9 cellular contexts compared by ENCODE assay signal in the genomic region with DNA sequence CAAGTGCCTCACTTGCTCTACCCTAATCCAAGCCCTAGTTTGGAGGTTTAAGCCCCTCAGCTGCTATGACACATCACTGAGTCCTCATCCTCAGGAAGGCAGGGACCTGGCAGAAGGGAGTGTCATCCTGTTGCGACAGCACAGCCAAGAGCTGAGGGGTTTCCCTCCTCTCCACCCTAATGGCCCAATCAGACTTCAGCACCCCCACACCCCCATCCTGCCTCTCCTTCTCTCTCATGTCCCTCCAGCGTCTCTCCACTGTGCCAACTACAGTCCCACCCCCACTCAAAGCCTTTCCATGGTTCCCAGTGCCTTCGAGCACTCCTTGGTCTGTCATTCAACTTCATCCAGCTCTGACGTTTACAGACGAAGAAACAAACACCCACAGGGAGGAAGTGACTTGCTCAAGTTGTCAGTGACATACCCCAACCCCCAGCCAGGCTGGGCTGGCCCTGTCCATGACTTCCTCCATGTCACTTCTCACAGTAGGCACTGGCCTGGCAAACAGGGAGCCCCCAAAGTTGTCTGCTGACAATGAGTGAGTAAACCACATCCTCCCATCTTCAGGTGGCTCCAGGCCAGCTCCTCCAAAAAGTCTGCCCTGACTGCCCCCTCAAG. TPM values are rescaled to one million over a fixed set of nuclear protein-coding genes. Genes with fewer than 3 reads are reported as not detected.
DNase-seq lines count a peak whose midpoint lies in the region; FAIRE-seq and TF ChIP-seq lines count a peak whose summit lies in the region.
"Had no signal": no experiment of that assay in that cellular context is flagged by ENCODE, and none has a peak within 500 bp of the region (broad histone marks: within the 10 kb centered on the region; RNA-seq: fewer than 3 reads in every experiment).

No MANE protein-coding gene starts in this region.

- no peaks in the 10 kb centered on the region for H3K4me1 ChIP-seq in colonic mucosa
- H3K4me1 ChIP-seq in muscle layer of colon (ENCODE audit: insufficient read depth, low read length), result peaks cover 53% of the 10 kb centered on the region

- H3K4me3 Mint-ChIP-seq in stimulated activated naive CD8-positive, alpha-beta T cell treated with anti-CD3 and anti-CD28 coated beads, Interleukin-15, Interleukin-2, amounts not matched to agents 100 ng/mL and 50 ng/mL, for 24 hours, result peak overlapping the region; percentile 60

- H3K36me3 ChIP-seq in colonic mucosa (no peaks in the 10 kb centered on the region), muscle layer of colon (ENCODE audit: insufficient read depth, low read length) (no peaks in the 10 kb centered on the region)

- no peaks in the 10 kb centered on the region for H3K9me3 ChIP-seq in colonic mucosa
- H3K9me3 ChIP-seq in muscle layer of colon (ENCODE audit: low read length), result no peaks in the 10 kb centered on the region

- intact Hi-C loops in colonic mucosa (cut with DNase I), result no loop called here

- H3K4me3 ChIP-seq in colonic mucosa, result no peak overlapping the region
- no peak overlapping the region for H3K4me3 ChIP-seq in muscle layer of colon (ENCODE audit: low read depth in 1 of 2, low read length in 2 of 2)

- TF ChIP-seq CTCF in colonic mucosa (IDR thresholded peaks at IDR 0.05), result no peak

- H3K27ac ChIP-seq in colonic mucosa (peak overlapping the region; percentile 61), muscle layer of colon (ENCODE audit: low read depth, low read length) (peak overlapping the region; percentile 59)

- no peaks in the 10 kb centered on the region for H3K27me3 Mint-ChIP-seq in stimulated activated naive CD8-positive, alpha-beta T cell treated with anti-CD3 and anti-CD28 coated beads, Interleukin-15, Interleukin-2, amounts not matched to agents 100 ng/mL and 50 ng/mL, for 24 hours

- no peaks in the 10 kb centered on the region for H3K27me3 ChIP-seq in colonic mucosa
- H3K27me3 ChIP-seq in muscle layer of colon (ENCODE audit: control insufficient read depth in 1 of 2, insufficient read depth in 2 of 2, low read length in 2 of 2), result no peaks in the 10 kb centered on the region

- no peak for FAIRE-seq in frontal cortex (lab: Jason Lieb, UNC)
- FAIRE-seq: A204.1 had no signal

- DNase-seq in NCI-H82 (lab: John Stamatoyannopoulos, UW) (peak; percentile 12), NCI-H82 treated with DMSO at 0.1 percent for 48 hours (lab: John Stamatoyannopoulos, UW; ENCODE audit: unreplicated experiment) (no peak), colonic mucosa (no peak), frontal cortex (ENCODE audit: low spot score in 2 of 2) (no peak), NCI-H146 (lab: John Stamatoyannopoulos, UW) (no peak)
- DNase-seq in activated CD4-positive, CD25-positive, alpha-beta regulatory T cell treated with anti-CD3 and anti-CD28 coated beads, Interleukin-2, amount 50 U/mL, for 72 hours, result peak; percentile 53

- H3K9ac ChIP-seq in colonic mucosa (ENCODE audit: low read depth in 2 of 2, low read length in 2 of 2), result peak overlapping the region in 1 of 2 donors; percentile 0
- no peak overlapping the region for H3K9ac ChIP-seq in muscle layer of colon (ENCODE audit: low read length)

- H3K9me3 Mint-ChIP-seq in stimulated activated naive CD8-positive, alpha-beta T cell treated with anti-CD3 and anti-CD28 coated beads, Interleukin-15, Interleukin-2, amounts not matched to agents 100 ng/mL and 50 ng/mL, for 24 hours, result no peaks in the 10 kb centered on the region

- peaks cover 2% of the 10 kb centered on the region for H3K36me3 Mint-ChIP-seq in stimulated activated naive CD8-positive, alpha-beta T cell treated with anti-CD3 and anti-CD28 coated beads, Interleukin-15, Interleukin-2, amounts not matched to agents 100 ng/mL and 50 ng/mL, for 24 hours (ENCODE audit: low read depth)

- H3K4me1 Mint-ChIP-seq in stimulated activated naive CD8-positive, alpha-beta T cell treated with anti-CD3 and anti-CD28 coated beads, Interleukin-15, Interleukin-2, amounts not matched to agents 100 ng/mL and 50 ng/mL, for 24 hours (ENCODE audit: low read depth), result peaks cover 67% of the 10 kb centered on the region

- H3K27ac Mint-ChIP-seq in stimulated activated naive CD8-positive, alpha-beta T cell treated with anti-CD3 and anti-CD28 coated beads, Interleukin-15, Interleukin-2, amounts not matched to agents 100 ng/mL and 50 ng/mL, for 24 hours, result peak overlapping the region; percentile 95

RNA-seq across cellular contexts. Expression of a gene that starts 15.6 kb away (rescaled TPM):
- total RNA-seq in colonic mucosa (10 to 100 TPM; 70.4 to 89.8 TPM), frontal cortex (20.0 TPM)

RNA-seq across cellular contexts. Expression of a gene that starts 57.3 kb away (rescaled TPM):
- total RNA-seq in colonic mucosa, result 100 to 1,000 TPM; 519 to 905 TPM
- total RNA-seq in frontal cortex, result 37.9 TPM

Comparison
In these comparisons a context has a peak if more than half of its experiments do, and no peak if none do; other contexts are left out.
1. DNase-seq: peak in NCI-H82 (single experiment) and activated CD4-positive, CD25-positive, alpha-beta regulatory T cell treated with anti-CD3 and anti-CD28 coated beads, Interleukin-2, amount 50 U/mL, for 72 hours (single experiment); none in NCI-H82 treated with DMSO at 0.1 percent for 48 hours (single experiment), colonic mucosa (single experiment), frontal cortex (0 of 2) and NCI-H146 (single experiment).
2. RNA of a gene that starts 57.3 kb away (total RNA-seq): 519 to 905 TPM in colonic mucosa; 37.9 TPM in frontal cortex (single experiment); every median in the first group is over 10 times any median in the second.